Comparison of ENCODE assay signal across 9 cellular contexts in genomic region chr11:15107730-15108515, GRCh38. TPM values are rescaled to one million over a fixed set of nuclear protein-coding genes. Genes with fewer than 3 reads are reported as not detected.
DNase-seq lines count a peak whose midpoint lies in the region; ATAC-seq and TF ChIP-seq lines count a peak whose summit lies in the region.
"Had no signal": no experiment of that assay in that cellular context is flagged by ENCODE, and none has a peak within 500 bp of the region (broad histone marks: within the 10 kb centered on the region; RNA-seq: fewer than 3 reads in every experiment).

No MANE protein-coding gene starts in this region.

- H3K36me3 ChIP-seq in Karpas-422 (ENCODE audit: insufficient read depth, low read length), result no peaks in the 10 kb centered on the region

- no peaks in the 10 kb centered on the region for H3K9me3 Mint-ChIP-seq in osteocyte (ENCODE audit: unreplicated experiment)

- DNase-seq in Karpas-422 (no peak), osteocyte (ENCODE audit: extremely low spot score, unreplicated experiment) (peak; percentile 32), T-helper 9 cell (no peak), foreskin melanocyte (no peak), GM13977 (ENCODE audit: low spot score) (no peak)
- no peak for DNase-seq in activated naive CD4-positive, alpha-beta T cell treated with Interleukin-2 at 50 U/mL for 16 hours
- DNase-seq: activated naive CD4-positive, alpha-beta T cell had no signal

- peak; percentile 67 for ATAC-seq in GM19035 (IDR thresholded peaks at IDR 0.05; ENCODE audit: unreplicated experiment)
- ATAC-seq in HG02678 (IDR thresholded peaks at IDR 0.05; ENCODE audit: unreplicated experiment), result peak; percentile 80

- H3K9me3 ChIP-seq in Karpas-422 (ENCODE audit: low read length), result no peaks in the 10 kb centered on the region

- H3K4me3 ChIP-seq in Karpas-422 (ENCODE audit: low read length), result no peak overlapping the region

- peaks cover 70% of the 10 kb centered on the region for H3K4me1 ChIP-seq in Karpas-422 (ENCODE audit: low read length)

- no peak overlapping the region for H2AFZ ChIP-seq in Karpas-422 (ENCODE audit: low read length)

- H3K4me1 Mint-ChIP-seq in osteocyte (ENCODE audit: unreplicated experiment), result peaks cover 1% of the 10 kb centered on the region

- H3K9me2 ChIP-seq in Karpas-422 (replicated peaks; ENCODE audit: insufficient read depth, low read length), result no peaks in the 10 kb centered on the region

- H3K4me3 Mint-ChIP-seq in osteocyte (ENCODE audit: unreplicated experiment), result no peak overlapping the region

- no peak overlapping the region for H3K9ac ChIP-seq in Karpas-422 (ENCODE audit: low read length)

- H3K79me2 ChIP-seq in Karpas-422 (ENCODE audit: low read length), result no peaks in the 10 kb centered on the region

- peaks cover 2% of the 10 kb centered on the region for H3K27me3 Mint-ChIP-seq in osteocyte (ENCODE audit: unreplicated experiment)

- in situ Hi-C loops in GM13977 (cut with MboI; ENCODE audit: low pct_unique_long_range_greater_than_20kb, low sequenced_read_pairs, unreplicated experiment), result no loop called here

- H3K4me2 ChIP-seq in Karpas-422 (ENCODE audit: low read depth, low read length, poor library complexity, severe bottlenecking), result peak overlapping the region; percentile 46

- no peak overlapping the region for H3K27ac ChIP-seq in Karpas-422 (ENCODE audit: low read length)

- no peak for TF ChIP-seq CTCF in osteocyte (IDR thresholded peaks at IDR 0.05)
- no peak for TF ChIP-seq CTCF in GM13977 (IDR thresholded peaks at IDR 0.05; ENCODE audit: extremely low read depth, insufficient read depth, missing control alignments)

- no peaks in the 10 kb centered on the region for H3K36me3 Mint-ChIP-seq in osteocyte (ENCODE audit: unreplicated experiment)

- H4K20me1 ChIP-seq in Karpas-422 (ENCODE audit: insufficient read depth, low read depth, low read length), result no peaks in the 10 kb centered on the region

- no peaks in the 10 kb centered on the region for H3K27me3 ChIP-seq in Karpas-422 (ENCODE audit: low read length)

- H3K27ac Mint-ChIP-seq in osteocyte (ENCODE audit: unreplicated experiment), result no peak overlapping the region

RNA-seq across cellular contexts. Expression of gene INSC, which starts 6.8 kb away (rescaled TPM):
- 0.22 and 1.4 TPM in 2 replicates for total RNA-seq in Karpas-422 (2014; rRNA removed; shearing (Covaris generic); ENCODE audit: low replicate concordance)
- not detected in 2 replicates for total RNA-seq in osteocyte

RNA-seq across cellular contexts. Expression of gene CALCB, which starts 34.5 kb away (rescaled TPM):
- total RNA-seq in Karpas-422 (2014; rRNA removed; shearing (Covaris generic); ENCODE audit: low replicate concordance), result 0.30 and 0.54 TPM in 2 replicates
- not detected in 2 replicates for total RNA-seq in osteocyte
